ENCODE assay signal across 14 cellular contexts in genomic region chr2:172552547-172553291, GRCh38. TPM values are rescaled to one million over a fixed set of nuclear protein-coding genes. Genes with fewer than 3 reads are reported as not detected.
DNase-seq lines count a peak whose midpoint lies in the region; ATAC-seq, FAIRE-seq and TF ChIP-seq lines count a peak whose summit lies in the region.
"Had no signal": no experiment of that assay in that cellular context is flagged by ENCODE, and none has a peak within 500 bp of the region (broad histone marks: within the 10 kb centered on the region; RNA-seq: fewer than 3 reads in every experiment).

No MANE protein-coding gene starts in this region.

- no peak overlapping the region for H2BK12ac ChIP-seq in mesenchymal stem cell (ENCODE audit: low read length in 2 of 2)

- H3K23ac ChIP-seq in mesenchymal stem cell (ENCODE audit: low read length in 2 of 2) = no peak overlapping the region

- ATAC-seq in CD4-positive, alpha-beta T cell (ENCODE audit: poor library complexity) = no peak
- ATAC-seq in HG02938 (IDR thresholded peaks at IDR 0.05; ENCODE audit: unreplicated experiment) (no peak), HG03097 (IDR thresholded peaks at IDR 0.05; ENCODE audit: low FRiP score, unreplicated experiment) (no peak)

- no peak overlapping the region for H2AK5ac ChIP-seq in mesenchymal stem cell (ENCODE audit: low read length, severe bottlenecking)

- H3K9me3 Mint-ChIP-seq in CD4-positive, alpha-beta T cell = no peaks in the 10 kb centered on the region

- H3K36me3 ChIP-seq in bronchial epithelial cell (ENCODE audit: control insufficient read depth, insufficient read depth, low read length) (no peaks in the 10 kb centered on the region), mesenchymal stem cell (ENCODE audit: control insufficient read depth in 1 of 2, insufficient read depth in 2 of 2, low read depth in 1 of 2, low read length in 2 of 2) (no peaks in the 10 kb centered on the region)

- H3K4me3 ChIP-seq in bronchial epithelial cell (ENCODE audit: low read depth, low read length) (no peak overlapping the region), mesenchymal stem cell (ENCODE audit: insufficient read depth in 1 of 2, low read depth in 1 of 2, low read length in 2 of 2) (no peak overlapping the region)

- no peak overlapping the region for H2AFZ ChIP-seq in mesenchymal stem cell (ENCODE audit: low read depth, low read length)

- no peaks in the 10 kb centered on the region for H3K27me3 ChIP-seq in CD4-positive, alpha-beta T cell (ENCODE audit: control insufficient read depth, insufficient read depth, low read length)
- H3K27me3 ChIP-seq in bronchial epithelial cell (ENCODE audit: control insufficient read depth, insufficient read depth, low read length) (no peaks in the 10 kb centered on the region), mesenchymal stem cell (ENCODE audit: control insufficient read depth in 1 of 2, insufficient read depth in 1 of 2, low read length in 2 of 2) (no peaks in the 10 kb centered on the region)

- H3K4me2 ChIP-seq in mesenchymal stem cell (ENCODE audit: low read length, poor library complexity, severe bottlenecking) = no peak overlapping the region

- H2BK120ac ChIP-seq in mesenchymal stem cell (ENCODE audit: low read depth, low read length) = no peak overlapping the region

- no peak for DNase-seq in CD4-positive, alpha-beta T cell
- DNase-seq in LHCN-M2 (ENCODE audit: low read depth) = peak; percentile 83
- peak; percentile 71 for DNase-seq in bronchial epithelial cell (ENCODE audit: low read depth)
- DNase-seq in mesenchymal stem cell = peak; percentile 80
- DNase-seq in stimulated activated CD4-positive, alpha-beta T cell treated with anti-CD3 and anti-CD28 coated beads, Interleukin-1b, Interleukin-23, amount 100 ng/mL, for 48 hours = no peak
- DNase-seq in G401 (ENCODE audit: low spot score) = no peak
- DNase-seq: activated effector memory CD4-positive, alpha-beta T cell treated with Interleukin-2 at 50 U/mL for 16 hours; cortex of kidney; NCI-H1436; nephron progenitor cell; substantia nigra had no signal

- H3K79me1 ChIP-seq in mesenchymal stem cell (replicated peaks; ENCODE audit: low read length, poor library complexity, severe bottlenecking) = peaks cover under 1% of the 10 kb centered on the region

- no peak overlapping the region for H4K91ac ChIP-seq in mesenchymal stem cell (ENCODE audit: low read length)

- H3K4ac ChIP-seq in mesenchymal stem cell (ENCODE audit: low read depth in 1 of 2, low read length in 2 of 2) = no peak overlapping the region

- CTCF ChIA-PET in CD4-positive, alpha-beta T cell (lab: Charles Lee) = interaction anchor here (0.9 to 1.5 kb wide), 3 partner anchors 54 to 91 kb away, joined by 3 to 4 read pairs (median 3); no protein-coding TSS in a partner anchor

- H3K27ac Mint-ChIP-seq in CD4-positive, alpha-beta T cell = no peak overlapping the region
- H3K27ac Mint-ChIP-seq: nephron progenitor cell had no signal

- H3K4me1 Mint-ChIP-seq in CD4-positive, alpha-beta T cell (ENCODE audit: low read depth) = peaks cover 61% of the 10 kb centered on the region

- intact Hi-C loops in CD4-positive, alpha-beta T cell (cut with DNase I, micrococcal nuclease) = loop anchor here in 1 of 2 experiments (5.0 to 10.0 kb wide), 8 partner anchors 125 to 1702 kb away; partner anchors contain the start of genes DCAF17, DYNC1I2, GORASP2 and ITGA6

- H3K36me3 Mint-ChIP-seq in CD4-positive, alpha-beta T cell (ENCODE audit: low read depth) = peaks cover 24% of the 10 kb centered on the region

- no peak overlapping the region for H4K8ac ChIP-seq in mesenchymal stem cell (ENCODE audit: low read length)

- in situ Hi-C loops in G401 (cut with HindIII; ENCODE audit: low sequenced_read_pairs) = no loop called here

- no peak for FAIRE-seq in bronchial epithelial cell (lab: Jason Lieb, UNC)

- no peak overlapping the region for H2BK15ac ChIP-seq in mesenchymal stem cell (ENCODE audit: low read depth, poor library complexity, severe bottlenecking)

- H3K14ac ChIP-seq in mesenchymal stem cell (ENCODE audit: low read length in 2 of 2) = no peak overlapping the region

- H3K18ac ChIP-seq in mesenchymal stem cell (ENCODE audit: low read depth in 1 of 2, low read length in 2 of 2) = no peak overlapping the region

- peak overlapping the region; percentile 42 for H3K4me3 Mint-ChIP-seq in CD4-positive, alpha-beta T cell
- H3K4me3 Mint-ChIP-seq: nephron progenitor cell had no signal

- no peaks in the 10 kb centered on the region for H3K27me3 Mint-ChIP-seq in CD4-positive, alpha-beta T cell

- H3K9ac ChIP-seq in mesenchymal stem cell (ENCODE audit: low read length) = no peak overlapping the region

- no peak for TF ChIP-seq CTCF in CD4-positive, alpha-beta T cell (IDR thresholded peaks at IDR 0.05)
- TF ChIP-seq CTCF in bronchial epithelial cell (IDR thresholded peaks at IDR 0.05; ENCODE audit: insufficient read depth, low read length, severe bottlenecking) = no peak

- 62% methylated on average over 4 of the region's 4 CpGs for WGBS in mesenchymal stem cell

- H3K27ac ChIP-seq in CD4-positive, alpha-beta T cell (ENCODE audit: low read depth, low read length) = no peak overlapping the region
- H3K27ac ChIP-seq in mesenchymal stem cell (ENCODE audit: low read length, poor library complexity, severe bottlenecking) = peak overlapping the region; percentile 5
- H3K27ac ChIP-seq: VCaP had no signal

- H2BK5ac ChIP-seq in mesenchymal stem cell (ENCODE audit: low read depth, low read length, poor library complexity, severe bottlenecking) = no peak overlapping the region

- POLR2A ChIA-PET in CD4-positive, alpha-beta T cell (lab: Charles Lee) = interaction anchor here (1.9 kb wide), 1 partner anchor 57 kb away, joined by 5 read pairs; no protein-coding TSS in a partner anchor

- peaks cover 2% of the 10 kb centered on the region for H3K4me1 ChIP-seq in mesenchymal stem cell (ENCODE audit: control insufficient read depth, insufficient read depth, low read depth, low read length)

- no peaks in the 10 kb centered on the region for H3K9me3 ChIP-seq in CD4-positive, alpha-beta T cell (ENCODE audit: control insufficient read depth, low read length)
- no peaks in the 10 kb centered on the region for H3K9me3 ChIP-seq in mesenchymal stem cell (ENCODE audit: control insufficient read depth, low read length)

RNA-seq across cellular contexts. Expression of gene PDK1, which starts 3.2 kb away (rescaled TPM):
- 10 to 100 TPM; 30.0 to 31.1 TPM for total RNA-seq in CD4-positive, alpha-beta T cell
- total RNA-seq in LHCN-M2 (2014; rRNA removed) (34.1 and 34.7 TPM in 2 replicates), bronchial epithelial cell (15.2 and 18.4 TPM in 2 replicates)
- polyA plus RNA-seq in LHCN-M2 (2012) = 10.4 TPM
- 5.6 TPM for polyA plus RNA-seq in mesenchymal stem cell (2013, experiment 1 of 2)
- 6.0 TPM for polyA plus RNA-seq in mesenchymal stem cell (2013, experiment 2 of 2)
- total RNA-seq in G401 (2014; rRNA removed; shearing (Covaris generic)) = 4.1 and 10.0 TPM in 2 replicates

Comparison
In these comparisons a context has a peak if more than half of its experiments do, and no peak if none do; other contexts are left out.
1. DNase-seq: peak in LHCN-M2 (single experiment), bronchial epithelial cell (single experiment) and mesenchymal stem cell (single experiment); none in CD4-positive, alpha-beta T cell (0 of 10), stimulated activated CD4-positive, alpha-beta T cell treated with anti-CD3 and anti-CD28 coated beads, Interleukin-1b, Interleukin-23, amount 100 ng/mL, for 48 hours (single experiment) and G401 (single experiment).